Comparison of ENCODE assay signal across 9 cellular contexts in genomic region chr7:157412021-157412443, GRCh38.
DNase-seq lines count a peak whose midpoint lies in the region; ATAC-seq lines count a peak whose summit lies in the region.
"Had no signal": no experiment of that assay in that cellular context is flagged by ENCODE, and none has a peak within 500 bp of the region (broad histone marks: within the 10 kb centered on the region; RNA-seq: fewer than 3 reads in every experiment).

No MANE protein-coding gene starts in this region.

- peak; percentile 18 to 33 for DNase-seq in activated CD8-positive, alpha-beta memory T cell treated with anti-CD3 and anti-CD28 coated beads for 4 hours (ENCODE audit: low read depth in 2 of 2)
- no peak for DNase-seq in activated CD8-positive, alpha-beta memory T cell treated with anti-CD3 and anti-CD28 coated beads for 24 hours
- DNase-seq in activated CD4-positive, alpha-beta T cell treated with anti-CD3 and anti-CD28 coated beads for 48 hours, result peak; percentile 81
- DNase-seq in fibroblast of gingiva (ENCODE audit: low read depth), result peak; percentile 14
- peak; percentile 34 to 66 for DNase-seq in stimulated activated CD8-positive, alpha-beta memory T cell treated with anti-CD3 and anti-CD28 coated beads, Interleukin-2, amount 100 ng/mL, for 48 hours (ENCODE audit: low read depth in 2 of 2)
- DNase-seq in NCI-H187 treated with DMSO at 0.1 percent for 48 hours (lab: John Stamatoyannopoulos, UW), result no peak
- DNase-seq in GM19238 (ENCODE audit: insufficient read length, low spot score), result no peak
- DNase-seq in Right ventricle myocardium superior, result no peak
- DNase-seq: BE2C had no signal

- intact Hi-C loops in Right ventricle myocardium superior (cut with DNase I), result no loop called here

- no peak for ATAC-seq in Right ventricle myocardium superior (ENCODE audit: poor library complexity)

Comparison
In these comparisons a context has a peak if more than half of its experiments do, and no peak if none do; other contexts are left out.
1. DNase-seq: peak in activated CD8-positive, alpha-beta memory T cell treated with anti-CD3 and anti-CD28 coated beads for 4 hours (2 of 2), activated CD4-positive, alpha-beta T cell treated with anti-CD3 and anti-CD28 coated beads for 48 hours (single experiment), fibroblast of gingiva (single experiment) and stimulated activated CD8-positive, alpha-beta memory T cell treated with anti-CD3 and anti-CD28 coated beads, Interleukin-2, amount 100 ng/mL, for 48 hours (2 of 2); none in activated CD8-positive, alpha-beta memory T cell treated with anti-CD3 and anti-CD28 coated beads for 24 hours (single experiment), NCI-H187 treated with DMSO at 0.1 percent for 48 hours (single experiment), GM19238 (single experiment) and Right ventricle myocardium superior (single experiment).